Comparison of ENCODE assay signal across 1 cellular context in the genomic region with DNA sequence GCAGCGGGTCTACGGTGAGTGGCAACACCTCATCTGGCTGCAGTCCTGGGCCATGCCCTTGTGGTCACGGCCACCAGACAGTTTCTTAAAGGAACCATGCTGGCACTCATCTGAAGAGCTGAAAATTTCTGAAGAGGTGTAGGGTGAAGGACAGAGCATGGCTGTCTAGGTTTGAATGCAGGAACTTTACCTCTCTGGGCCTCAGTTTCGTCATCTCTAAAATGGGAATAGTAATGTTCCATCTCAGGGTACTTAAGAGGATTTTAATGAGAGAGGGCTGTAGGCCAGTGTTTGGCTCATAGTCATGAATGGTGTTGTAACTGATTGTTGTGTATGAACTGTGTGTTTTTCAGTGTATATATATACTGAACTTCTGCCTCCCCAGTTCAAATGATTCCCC.
TF ChIP-seq lines count a peak whose summit lies in the region.

No MANE protein-coding gene starts in this region.

TF ChIP-seq in GM23338, 12 proteins besides CTCF, POLR2A, EP300 and RAD21 (continued from another document):
- TF ChIP-seq, protein P1, sequence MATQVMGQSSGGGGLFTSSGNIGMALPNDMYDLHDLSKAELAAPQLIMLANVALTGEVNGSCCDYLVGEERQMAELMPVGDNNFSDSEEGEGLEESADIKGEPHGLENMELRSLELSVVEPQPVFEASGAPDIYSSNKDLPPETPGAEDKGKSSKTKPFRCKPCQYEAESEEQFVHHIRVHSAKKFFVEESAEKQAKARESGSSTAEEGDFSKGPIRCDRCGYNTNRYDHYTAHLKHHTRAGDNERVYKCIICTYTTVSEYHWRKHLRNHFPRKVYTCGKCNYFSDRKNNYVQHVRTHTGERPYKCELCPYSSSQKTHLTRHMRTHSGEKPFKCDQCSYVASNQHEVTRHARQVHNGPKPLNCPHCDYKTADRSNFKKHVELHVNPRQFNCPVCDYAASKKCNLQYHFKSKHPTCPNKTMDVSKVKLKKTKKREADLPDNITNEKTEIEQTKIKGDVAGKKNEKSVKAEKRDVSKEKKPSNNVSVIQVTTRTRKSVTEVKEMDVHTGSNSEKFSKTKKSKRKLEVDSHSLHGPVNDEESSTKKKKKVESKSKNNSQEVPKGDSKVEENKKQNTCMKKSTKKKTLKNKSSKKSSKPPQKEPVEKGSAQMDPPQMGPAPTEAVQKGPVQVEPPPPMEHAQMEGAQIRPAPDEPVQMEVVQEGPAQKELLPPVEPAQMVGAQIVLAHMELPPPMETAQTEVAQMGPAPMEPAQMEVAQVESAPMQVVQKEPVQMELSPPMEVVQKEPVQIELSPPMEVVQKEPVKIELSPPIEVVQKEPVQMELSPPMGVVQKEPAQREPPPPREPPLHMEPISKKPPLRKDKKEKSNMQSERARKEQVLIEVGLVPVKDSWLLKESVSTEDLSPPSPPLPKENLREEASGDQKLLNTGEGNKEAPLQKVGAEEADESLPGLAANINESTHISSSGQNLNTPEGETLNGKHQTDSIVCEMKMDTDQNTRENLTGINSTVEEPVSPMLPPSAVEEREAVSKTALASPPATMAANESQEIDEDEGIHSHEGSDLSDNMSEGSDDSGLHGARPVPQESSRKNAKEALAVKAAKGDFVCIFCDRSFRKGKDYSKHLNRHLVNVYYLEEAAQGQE (IDR thresholded peaks at IDR 0.05; ENCODE audit: unreplicated experiment) = no peak
TF ChIP-seq in GM23338: peak in this region for 0.
